Comparison of ENCODE assay signal across 8 cellular contexts in the genomic region with DNA sequence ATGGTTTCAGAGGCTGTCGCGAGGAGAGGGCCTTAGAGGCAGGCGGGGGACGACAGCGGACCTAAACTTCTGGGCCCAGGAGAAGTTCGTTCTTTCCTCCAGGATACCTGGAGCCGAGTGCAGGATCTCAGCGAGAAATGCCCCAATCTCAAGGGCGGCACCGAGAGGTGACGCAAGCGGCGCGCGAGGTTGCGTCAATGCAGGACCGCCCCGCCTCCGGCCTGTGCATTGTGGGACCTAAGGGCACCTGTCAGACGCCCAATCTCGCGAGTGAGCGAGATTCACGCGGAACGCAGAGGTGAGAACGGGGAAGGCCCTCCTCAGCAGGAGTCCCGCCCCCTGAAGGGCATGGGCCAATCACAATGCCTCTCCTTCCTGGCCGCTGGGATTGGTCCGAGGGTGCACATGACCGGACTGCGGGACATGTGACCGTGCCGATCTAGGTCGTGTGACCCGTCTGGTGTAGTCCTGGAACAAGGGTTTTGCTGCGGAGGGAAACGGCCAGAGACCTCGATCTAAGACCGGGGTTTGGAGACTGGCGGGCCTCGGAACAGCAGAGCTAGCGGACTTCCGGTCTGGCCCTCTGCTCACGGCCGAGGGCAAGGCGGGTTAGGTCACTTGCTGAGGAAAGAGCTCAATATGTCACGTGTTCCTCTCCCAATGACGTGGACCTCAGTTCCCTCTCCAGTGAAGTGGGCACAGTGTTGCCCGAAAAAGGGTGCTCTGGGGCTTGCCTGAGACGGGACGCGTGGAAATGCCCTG. TPM values are rescaled to one million over a fixed set of nuclear protein-coding genes. Genes with fewer than 3 reads are reported as not detected.
A peak's percentile ranks its signal among the peaks of the same experiment; 100 is the strongest.
DNase-seq lines count a peak whose midpoint lies in the region; ATAC-seq and TF ChIP-seq lines count a peak whose summit lies in the region.

No MANE protein-coding gene starts in this region.

- peak overlapping the region; percentile 79 for H3K56ac ChIP-seq in IMR-90 (ENCODE audit: extremely low read depth, insufficient read depth, low read length)

- peak; percentile 99 for TF ChIP-seq POLR2A in IMR-90 (IDR thresholded peaks at IDR 0.05; ENCODE audit: low read depth, low read length)

- H2BK15ac ChIP-seq in IMR-90 (ENCODE audit: low read depth, low read length) = no peak overlapping the region; the same call in 2 of the 3 replicates

- no peak overlapping the region for H2BK20ac ChIP-seq in IMR-90 (ENCODE audit: low read depth, low read length)

- H3K23ac ChIP-seq in IMR-90 (ENCODE audit: low read depth, low read length) = peak overlapping the region; percentile 84

- H3K4me2 ChIP-seq in IMR-90 (ENCODE audit: low read depth, low read length) = peak overlapping the region; percentile 89
- H3K4me2 ChIP-seq in OCI-LY7 (ENCODE audit: low read length) = peak overlapping the region; percentile 95

- no peak for TF ChIP-seq RAD21 in IMR-90 (IDR thresholded peaks at IDR 0.05; ENCODE audit: low read length)

- H2AFZ ChIP-seq in IMR-90 (replicated peaks; ENCODE audit: low read length, poor library complexity) (peak overlapping the region; percentile 96), OCI-LY7 (ENCODE audit: low read length) (peak overlapping the region; percentile 69)

- H3K18ac ChIP-seq in IMR-90 (ENCODE audit: low read depth, low read length) = peak overlapping the region; percentile 47

- peak overlapping the region; percentile 93 for H3K9ac ChIP-seq in IMR-90 (ENCODE audit: low read depth, low read length)

- intact Hi-C loops in IMR-90 (cut with micrococcal nuclease) (no loop called here), OCI-LY7 (cut with micrococcal nuclease; ENCODE audit: unreplicated experiment) (loop anchor here (1.0 to 2.0 kb wide), 4 partner anchors 72 to 188 kb away; no protein-coding TSS in a partner anchor)

- peak overlapping the region; percentile 93 to 99 for H4K8ac ChIP-seq in IMR-90 (ENCODE audit: low read depth in 2 of 2, low read length in 2 of 2)

- peak overlapping the region; percentile 97 for H3K14ac ChIP-seq in IMR-90 (replicated peaks; ENCODE audit: low read depth, low read length)

- peak overlapping the region; percentile 65 for H3K4me3 ChIP-seq in IMR-90 (ENCODE audit: insufficient read depth, low read depth, low read length)
- peak overlapping the region; percentile 82 for H3K4me3 ChIP-seq in OCI-LY7 (ENCODE audit: low read depth, low read length, poor library complexity, severe bottlenecking)

- H4K20me1 ChIP-seq in IMR-90 (ENCODE audit: insufficient read depth, low read length) (no peaks in the 10 kb centered on the region), OCI-LY7 (ENCODE audit: insufficient read depth, low read length) (no peaks in the 10 kb centered on the region)

- dilution Hi-C loops in IMR-90 (cut with HindIII; ENCODE audit: low sequenced_read_pairs, unreplicated experiment) = no loop called here

- peak overlapping the region; percentile 81 for H2BK5ac ChIP-seq in IMR-90 (ENCODE audit: low read depth, low read length, poor library complexity, severe bottlenecking)

- H3K79me2 ChIP-seq in OCI-LY7 (ENCODE audit: insufficient read depth, low read depth, low read length) = peaks cover 10% of the 10 kb centered on the region; the same call in 1 of the 2 replicates

- POLR2A ChIA-PET in IMR-90 (lab: Charles Lee; ENCODE audit: unreplicated experiment) (interaction anchor here (0.5 to 0.8 kb wide), 2 partner anchors 138 to 188 kb away, joined by 3 to 4 read pairs; no protein-coding TSS in a partner anchor), OCI-LY7 (lab: Charles Lee) (interaction anchor here (0.6 to 1.8 kb wide), 7 partner anchors 9 to 188 kb away, joined by 3 to 7 read pairs (median 5); no protein-coding TSS in a partner anchor)

- H3K4me1 ChIP-seq in IMR-90 (ENCODE audit: control insufficient read depth, insufficient read depth, low read length) = peaks cover 7% of the 10 kb centered on the region; the same call in 1 of the 2 replicates
- peaks cover 9% of the 10 kb centered on the region for H3K4me1 ChIP-seq in OCI-LY7 (ENCODE audit: insufficient read depth, low read length, poor library complexity, severe bottlenecking)

- in situ Hi-C loops in IMR-90 (cut with MboI; ENCODE audit: low sequenced_read_pairs) = no loop called here

- peak overlapping the region; percentile 99 for H2AK9ac ChIP-seq in IMR-90 (replicated peaks; ENCODE audit: low read depth, low read length, poor library complexity)

- peak overlapping the region; percentile 95 for H4K91ac ChIP-seq in IMR-90 (ENCODE audit: insufficient read depth, low read depth, low read length)

- peak overlapping the region; percentile 89 for H3K27ac ChIP-seq in IMR-90 (ENCODE audit: insufficient read depth, low read length)
- peak overlapping the region; percentile 49 for H3K27ac ChIP-seq in OCI-LY7 (ENCODE audit: low read depth, low read length, poor library complexity, severe bottlenecking)

- H4K5ac ChIP-seq in IMR-90 (ENCODE audit: low read depth, low read length) = peak overlapping the region; percentile 85

- H3K27me3 ChIP-seq in IMR-90 (ENCODE audit: control insufficient read depth, insufficient read depth, low read length) = peaks cover 2% of the 10 kb centered on the region; the same call in 1 of the 2 replicates

- H2BK120ac ChIP-seq in IMR-90 (ENCODE audit: low read depth, low read length) = peak overlapping the region; percentile 47

- H2AK5ac ChIP-seq in IMR-90 (ENCODE audit: low read depth, low read length) = peak overlapping the region; percentile 80

- no TSS peak for BruUV-seq in IMR-90 (replicated peaks; lab: Mats Ljungman, UMichigan)
- BruUV-seq in OCI-LY7 (replicated peaks; lab: Mats Ljungman, UMichigan) = no TSS peak

- peaks cover 9 to 24% of the 10 kb centered on the region in 2 experiments for H3K79me1 ChIP-seq in IMR-90 (ENCODE audit: low read depth in 1 of 2, low read length in 2 of 2)

- TF ChIP-seq CTCF in IMR-90 (conservative IDR thresholded peaks at IDR 0.05; ENCODE audit: low read depth, low read length) (no peak), OCI-LY7 (conservative IDR thresholded peaks at IDR 0.05; ENCODE audit: low read length) (no peak)

- 1% methylated on average over 37 of the region's 53 CpGs; no CpG with 5 or more reads in 1 of the 2 experiments for WGBS in IMR-90 (ENCODE audit: extremely low coverage in 2 of 2, insufficient read length in 1 of 2), 2 experiments

- H3K9me2 ChIP-seq in OCI-LY7 (ENCODE audit: insufficient read depth, low read length) = no peaks in the 10 kb centered on the region

- H3K9me1 ChIP-seq in IMR-90 (ENCODE audit: insufficient read depth, low read length) = 0 out of 2 replicates have a peak, but pooled peaks cover 3% of the 10 kb centered on the region

- ATAC-seq in GM21529 (IDR thresholded peaks at IDR 0.05; ENCODE audit: unreplicated experiment) = peak; percentile 96
- peak; percentile 99 for ATAC-seq in IMR-90 (ENCODE audit: low read depth)

- CTCF ChIA-PET in IMR-90 (lab: Yijun Ruan, JAX) (no interaction called here), OCI-LY7 (lab: Charles Lee; ENCODE audit: unreplicated experiment) (interaction anchor here (0.8 to 1.8 kb wide), 3 partner anchors 9 to 177 kb away, joined by 3 to 5 read pairs (median 3); no protein-coding TSS in a partner anchor)

- H3K4ac ChIP-seq in IMR-90 (ENCODE audit: low read depth, low read length) = peak overlapping the region; percentile 96

- H3K9me3 ChIP-seq in IMR-90 (ENCODE audit: control insufficient read depth, insufficient read depth, low read length) (no peaks in the 10 kb centered on the region), OCI-LY7 (ENCODE audit: low read length) (no peaks in the 10 kb centered on the region)

- DNase-seq in DMS114 treated with DMSO at 0.1 percent for 48 hours (lab: John Stamatoyannopoulos, UW; ENCODE audit: unreplicated experiment) (peak; percentile 96), IMR-90 (peak; percentile 100), OCI-LY7 (ENCODE audit: low spot score) (peak; percentile 100), activated T-cell treated with anti-CD3 and anti-CD28 coated beads for 4 hours (peak; percentile 99), epidermal melanocyte (ENCODE audit: insufficient read length, low spot score) (peak; percentile 98), midbrain (lab: John Stamatoyannopoulos, UW) (peak; percentile 100)
- DNase-seq in stimulated activated CD8-positive, alpha-beta memory T cell treated with anti-CD3 and anti-CD28 coated beads, Interleukin-15, amount 100 ng/mL, for 48 hours (ENCODE audit: low read depth in 2 of 2) = peak; percentile 100

- H3K36me3 ChIP-seq in IMR-90 (ENCODE audit: control insufficient read depth, insufficient read depth, low read length) = no peaks in the 10 kb centered on the region
- no peaks in the 10 kb centered on the region for H3K36me3 ChIP-seq in OCI-LY7 (ENCODE audit: insufficient read depth, low read length)

TF ChIP-seq in IMR-90, 13 proteins besides CTCF, POLR2A, EP300 and RAD21 (continues in another document):
- TF ChIP-seq RCOR1 (IDR thresholded peaks at IDR 0.05; ENCODE audit: insufficient replicate concordance, low read length) = peak; percentile 87
- TF ChIP-seq MAFK (IDR thresholded peaks at IDR 0.05; ENCODE audit: low read depth, low read length) = no peak
- no peak for TF ChIP-seq MXI1 (IDR thresholded peaks at IDR 0.05; ENCODE audit: borderline replicate concordance, low read depth, low read length)
- no peak for TF ChIP-seq MAZ (IDR thresholded peaks at IDR 0.05; ENCODE audit: borderline replicate concordance, low read depth, low read length)
- TF ChIP-seq FOS (IDR thresholded peaks at IDR 0.05; ENCODE audit: low read depth, low read length) = peak; percentile 99
- 0 out of 2 replicates have a peak, but pooled peaks have one; percentile 26 for TF ChIP-seq ELK1 (IDR thresholded peaks at IDR 0.05; ENCODE audit: borderline replicate concordance, low read depth, low read length)
- peak; percentile 75 for TF ChIP-seq BHLHE40 (IDR thresholded peaks at IDR 0.05; ENCODE audit: low read depth, low read length)
- TF ChIP-seq CEBPB (IDR thresholded peaks at IDR 0.05; ENCODE audit: low read depth, low read length) = peak; percentile 99
- TF ChIP-seq CHD1 (IDR thresholded peaks at IDR 0.05; ENCODE audit: low read depth, low read length) = no peak
- TF ChIP-seq RFX5 (IDR thresholded peaks at IDR 0.05; ENCODE audit: low read depth, low read length) = no peak

RNA-seq across cellular contexts. Expression of gene DYNC1H1, which starts 16.3 kb away (rescaled TPM):
- total RNA-seq in IMR-90 (2012; rRNA removed) = 612 and 670 TPM in 2 replicates
- 221 and 240 TPM in 2 replicates for polyA plus RNA-seq in IMR-90 (2012; rRNA removed)
- polyA plus RNA-seq in IMR-90 (2012; cell fraction: cytosol; rRNA removed) = 167 and 240 TPM in 2 replicates
- polyA plus RNA-seq in IMR-90 (2012; cell fraction: nucleus; rRNA removed; ENCODE audit: low replicate concordance) = 278 and 585 TPM in 2 replicates
- 207 and 209 TPM in 2 replicates for total RNA-seq in OCI-LY7 (2014; rRNA removed; shearing (Covaris generic))
- 291 TPM in 2 replicates for total RNA-seq in OCI-LY7 (2022)

Comparison
In these comparisons a context has a peak if more than half of its experiments do, and no peak if none do; other contexts are left out.
1. Peak in every context shown above with its lines: DNase-seq, ATAC-seq, H3K4me3 ChIP-seq and H3K27ac ChIP-seq.